8 cellular contexts compared by ENCODE assay signal in genomic region chr18:58768293-58768974, GRCh38.
DNase-seq lines count a peak whose midpoint lies in the region; ATAC-seq and TF ChIP-seq lines count a peak whose summit lies in the region.

No MANE protein-coding gene starts in this region.

- H3K4me3 ChIP-seq in HCT116 (replicated peaks in 1 of 2; ENCODE audit: low read depth in 1 of 2, low read length in 2 of 2) (no peak overlapping the region), MM.1S (ENCODE audit: low read length) (peak overlapping the region; percentile 24; the same call in 1 of the 2 replicates), heart right ventricle (peak overlapping the region in 9 of 10 donors; percentile 9 to 47 (median 33)), psoas muscle (peak overlapping the region; percentile 57)

- no peaks in the 10 kb centered on the region for H3K9me3 Mint-ChIP-seq in activated naive CD8-positive, alpha-beta T cell treated with anti-CD3 and anti-CD28 coated beads, Interleukin-2, amount 10 ng/mL, durations not matched to agents 7 days and 5 days

- peaks cover 3% of the 10 kb centered on the region; the same call in 1 of the 2 replicates for H3K79me2 ChIP-seq in HCT116 (ENCODE audit: insufficient read depth, low read length)
- H3K79me2 ChIP-seq in MM.1S (ENCODE audit: low read length): no peaks in the 10 kb centered on the region

- no peak overlapping the region for H3K27ac Mint-ChIP-seq in activated naive CD8-positive, alpha-beta T cell treated with anti-CD3 and anti-CD28 coated beads, Interleukin-2, amount 10 ng/mL, durations not matched to agents 7 days and 5 days

- TF ChIP-seq CTCF in HCT116 (IDR thresholded peaks at IDR 0.05 in 2 of 3, conservative IDR thresholded peaks at IDR 0.05 in 1 of 3; ENCODE audit: borderline replicate concordance in 1 of 3, insufficient read depth in 1 of 3, low read depth in 2 of 3, low read length in 2 of 3): peak; percentile 53 to 75 (median 67); a peak in 5 of 6 replicates
- peak; percentile 77 for TF ChIP-seq CTCF in MM.1S (IDR thresholded peaks at IDR 0.05; ENCODE audit: low read length)
- TF ChIP-seq CTCF in heart right ventricle (IDR thresholded peaks at IDR 0.05): peak; percentile 63 to 96 (median 85)
- TF ChIP-seq CTCF in psoas muscle (IDR thresholded peaks at IDR 0.05): peak; percentile 89

- H3K9me2 ChIP-seq in HCT116 (ENCODE audit: insufficient read depth) (no peaks in the 10 kb centered on the region), MM.1S (replicated peaks; ENCODE audit: insufficient read depth, low read length) (no peaks in the 10 kb centered on the region)

- H3K4me1 Mint-ChIP-seq in activated naive CD8-positive, alpha-beta T cell treated with anti-CD3 and anti-CD28 coated beads, Interleukin-2, amount 10 ng/mL, durations not matched to agents 7 days and 5 days: peaks cover 16% of the 10 kb centered on the region

- H3K4me1 ChIP-seq in HCT116 (ENCODE audit: control insufficient read depth in 1 of 2, insufficient read depth in 2 of 2, low read length in 2 of 2) (peaks cover 2 to 3% of the 10 kb centered on the region in 2 experiments; a peak in 1 of 4 replicates), MM.1S (ENCODE audit: low read length) (peaks cover 16% of the 10 kb centered on the region), heart right ventricle (peaks cover 4 to 23% (median 13%) of the 10 kb centered on the region in 9 donors), psoas muscle (no peaks in the 10 kb centered on the region)

- WGBS in heart right ventricle, 2 donors: 10 to 12% methylated on average over 40 of the region's 40 CpGs
- 4 to 23% (median 6%) methylated on average over 12 to 40 of the region's 40 CpGs for WGBS in psoas muscle, 3 donors

- POLR2A ChIA-PET in HCT116 (lab: Charles Lee): interaction anchor here (1.0 kb wide), 1 partner anchor 302 kb away, joined by 5 read pairs; no protein-coding TSS in a partner anchor
- POLR2A ChIA-PET in activated naive CD8-positive, alpha-beta T cell treated with anti-CD3 and anti-CD28 coated beads, Interleukin-2, amount 10 ng/mL, durations not matched to agents 7 days and 5 days (lab: Charles Lee): interaction anchor here (0.6 kb wide), 1 partner anchor 97 kb away, joined by 3 read pairs; the partner anchor contains the start of gene MALT1

- H3K36me3 Mint-ChIP-seq in activated naive CD8-positive, alpha-beta T cell treated with anti-CD3 and anti-CD28 coated beads, Interleukin-2, amount 10 ng/mL, durations not matched to agents 7 days and 5 days: no peaks in the 10 kb centered on the region

- RAD21 ChIA-PET in HCT116 (lab: Charles Lee; ENCODE audit: low non-redundant PET in 1 of 2, low total read pairs in 2 of 2, uncharacterized antibody in 2 of 2, unreplicated experiment in 2 of 2): interaction anchor here (1.0 to 1.7 kb wide), 3 partner anchors 302 to 305 kb away, joined by 3 to 15 read pairs (median 3); no protein-coding TSS in a partner anchor

- ATAC-seq in HCT116: peak; percentile 91
- peak; percentile 95 for ATAC-seq in activated naive CD8-positive, alpha-beta T cell treated with anti-CD3 and anti-CD28 coated beads, Interleukin-2, amount 10 ng/mL, durations not matched to agents 7 days and 5 days (ENCODE audit: low read depth)
- ATAC-seq in heart right ventricle: peak; percentile 88 to 94 (median 92)
- peak; percentile 92 to 97 (median 96) for ATAC-seq in psoas muscle

- H3K27me3 ChIP-seq in HCT116 (ENCODE audit: insufficient read depth, low read length) (no peaks in the 10 kb centered on the region), MM.1S (replicated peaks; ENCODE audit: insufficient read depth, low read length) (peaks cover 13% of the 10 kb centered on the region), heart right ventricle (peaks cover 0 to 48% (median 0%) of the 10 kb centered on the region in 7 donors), psoas muscle (ENCODE audit: insufficient read depth in 3 of 3, low read length in 2 of 3) (peaks cover 0 to 4% (median 0%) of the 10 kb centered on the region in 3 donors)

- intact Hi-C loops in HCT116 (cut with micrococcal nuclease) (loop anchor here (1.0 to 5.0 kb wide), 4 partner anchors 289 to 861 kb away; no protein-coding TSS in a partner anchor), heart right ventricle (cut with DNase I) (loop anchor here in 3 of 10 donors (1.0 to 10.0 kb wide), 5 partner anchors 144 to 364 kb away; partner anchors contain the start of gene ALPK2 (in 1 of the 3)), psoas muscle (cut with DNase I) (loop anchor here in 1 of 2 donors (10.0 kb wide), 1 partner anchor 364 kb away; no protein-coding TSS in a partner anchor)

- H2AFZ ChIP-seq in HCT116 (ENCODE audit: low read depth, low read length, poor library complexity, severe bottlenecking) (no peak overlapping the region), MM.1S (ENCODE audit: low read length) (no peak overlapping the region; the same call in none of the 2 replicates)

- H3K4me2 ChIP-seq in HCT116 (ENCODE audit: low read length) (peak overlapping the region; percentile 48), MM.1S (ENCODE audit: low read depth, low read length) (peak overlapping the region; percentile 76)

- BruUV-seq in HCT116 (replicated peaks; lab: Mats Ljungman, UMichigan): no TSS peak

- TF ChIP-seq POLR2A in HCT116 (IDR thresholded peaks at IDR 0.05; ENCODE audit: borderline replicate concordance, extremely low read depth, insufficient read depth, insufficient read length): no peak

- H3K36me3 ChIP-seq in HCT116 (ENCODE audit: control insufficient read depth in 1 of 2, insufficient read depth in 2 of 2, low read length in 2 of 2) (no peaks in the 10 kb centered on the region), MM.1S (replicated peaks; ENCODE audit: insufficient read depth, low read length) (no peaks in the 10 kb centered on the region), heart right ventricle (no peaks in the 10 kb centered on the region), psoas muscle (ENCODE audit: insufficient read depth in 1 of 2, low read depth in 1 of 2) (no peaks in the 10 kb centered on the region)

- peaks cover 64% of the 10 kb centered on the region for H3K27me3 Mint-ChIP-seq in activated naive CD8-positive, alpha-beta T cell treated with anti-CD3 and anti-CD28 coated beads, Interleukin-2, amount 10 ng/mL, durations not matched to agents 7 days and 5 days

- H3K9ac ChIP-seq in HCT116 (ENCODE audit: low read length) (no peak overlapping the region), MM.1S (ENCODE audit: low read length) (no peak overlapping the region)

- H3F3A ChIP-seq in MM.1S (ENCODE audit: insufficient read depth, low read length): peaks cover 9% of the 10 kb centered on the region

- CTCF ChIA-PET in HCT116 (lab: Charles Lee): interaction anchor here (0.6 to 4.7 kb wide), 22 partner anchors 10 to 1055 kb away, joined by 3 to 75 read pairs (median 4); no protein-coding TSS in a partner anchor

- H4K20me1 ChIP-seq in HCT116 (ENCODE audit: insufficient read depth) (no peaks in the 10 kb centered on the region), MM.1S (ENCODE audit: insufficient read depth, low read length) (no peaks in the 10 kb centered on the region)

- TF ChIP-seq RAD21 in HCT116 (IDR thresholded peaks at IDR 0.05; ENCODE audit: low read depth): peak; percentile 81

- H3K27ac ChIP-seq in HCT116 (ENCODE audit: low read depth, low read length) (no peak overlapping the region), MM.1S (ENCODE audit: low read length) (no peak overlapping the region), heart right ventricle (peak overlapping the region in 4 of 10 donors; percentile 21 to 30 (median 24)), psoas muscle (peak overlapping the region; percentile 26)

- DNase-seq in GDM1 (lab: John Stamatoyannopoulos, UW) (peak; percentile 11), HCT116 (ENCODE audit: low read depth, low spot score) (peak; percentile 23), MM.1S (peak; percentile 68), SKM-1 treated with dmso at 0.1 percent for 144 hours (lab: John Stamatoyannopoulos, UW; ENCODE audit: unreplicated experiment) (peak; percentile 51), heart right ventricle (peak; percentile 69 to 77), psoas muscle (peak; percentile 74 to 89), DMS114 treated with DMSO at 0.1 percent for 48 hours (lab: John Stamatoyannopoulos, UW; ENCODE audit: unreplicated experiment) (no peak)
- peak; percentile 81 for DNase-seq in activated naive CD8-positive, alpha-beta T cell treated with anti-CD3 and anti-CD28 coated beads, Interleukin-2, amount 10 ng/mL, durations not matched to agents 7 days and 5 days

- H3K9me3 ChIP-seq in HCT116 (ENCODE audit: control insufficient read depth in 1 of 2, insufficient read depth in 1 of 2, low read depth in 1 of 2, low read length in 2 of 2): no peaks in the 10 kb centered on the region
- no peaks in the 10 kb centered on the region for H3K9me3 ChIP-seq in MM.1S (replicated peaks; ENCODE audit: insufficient read depth, low read length)
- H3K9me3 ChIP-seq in heart right ventricle: no peaks in the 10 kb centered on the region
- no peaks in the 10 kb centered on the region for H3K9me3 ChIP-seq in psoas muscle

- H3K4me3 Mint-ChIP-seq in activated naive CD8-positive, alpha-beta T cell treated with anti-CD3 and anti-CD28 coated beads, Interleukin-2, amount 10 ng/mL, durations not matched to agents 7 days and 5 days: peak overlapping the region; percentile 52

TF ChIP-seq in HCT116, 20 proteins besides CTCF, POLR2A, EP300 and RAD21 (continues in another document):
- TF ChIP-seq POLR2AphosphoS5 (IDR thresholded peaks at IDR 0.05; ENCODE audit: low read depth, low read length) (no peak), CEBPB (IDR thresholded peaks at IDR 0.05; ENCODE audit: low read depth) (no peak), ZFX (IDR thresholded peaks at IDR 0.05) (no peak)

Comparison
In these comparisons a context has a peak if more than half of its experiments do, and no peak if none do; other contexts are left out.
1. H3K4me3 ChIP-seq: peak in MM.1S (single experiment), heart right ventricle (9 of 10) and psoas muscle (single experiment); none in HCT116 (0 of 2).
2. Peak in every context shown above with its lines, with median percentiles within 50 percentile points of each other: ATAC-seq and CTCF ChIP-seq.